ENCODE assay signal across 5 cellular contexts in genomic region chr16:5084099-5084731, GRCh38. TPM values are rescaled to one million over a fixed set of nuclear protein-coding genes. Genes with fewer than 3 reads are reported as not detected.
"Had no signal": no experiment of that assay in that cellular context is flagged by ENCODE, and none has a peak within 500 bp of the region (broad histone marks: within the 10 kb centered on the region; RNA-seq: fewer than 3 reads in every experiment).

No MANE protein-coding gene starts in this region.

RNA-seq across cellular contexts. Expression of gene C16orf89, which starts 18.5 kb away (rescaled TPM):
- total RNA-seq: gastrocnemius medialis; naive thymus-derived CD8-positive, alpha-beta T cell; osteocyte; smooth muscle cell had no signal
- polyA plus RNA-seq: keratinocyte; naive thymus-derived CD8-positive, alpha-beta T cell; smooth muscle cell had no signal
